In genomic region chr5:107806271-107806670, GRCh38 we compare ENCODE assay signal across 22 cellular contexts.
DNase-seq lines count a peak whose midpoint lies in the region; ATAC-seq and TF ChIP-seq lines count a peak whose summit lies in the region.
"Had no signal": no experiment of that assay in that cellular context is flagged by ENCODE, and none has a peak within 500 bp of the region (broad histone marks: within the 10 kb centered on the region; RNA-seq: fewer than 3 reads in every experiment).

No MANE protein-coding gene starts in this region.

- no peaks in the 10 kb centered on the region for H4K20me1 ChIP-seq in neural progenitor cell (ENCODE audit: low read depth)

- no peaks in the 10 kb centered on the region for H3K79me2 ChIP-seq in neural progenitor cell (ENCODE audit: low read depth)

- no peak overlapping the region for H3K4me3 Mint-ChIP-seq in neural progenitor cell
- H3K4me3 Mint-ChIP-seq: activated naive CD8-positive, alpha-beta T cell treated with anti-CD3 and anti-CD28 coated beads for 36 hours; B cell; naive thymus-derived CD4-positive, alpha-beta T cell had no signal

- peaks cover 38% of the 10 kb centered on the region for H3K4me1 ChIP-seq in SJCRH30
- peaks cover 87% of the 10 kb centered on the region for H3K4me1 ChIP-seq in neural progenitor cell
- H3K4me1 ChIP-seq: esophagus muscularis mucosa, gastroesophageal sphincter, suprapubic skin had no signal

- TF ChIP-seq CTCF in neural progenitor cell (IDR thresholded peaks at IDR 0.05), result no peak

- ATAC-seq in GM18870 (IDR thresholded peaks at IDR 0.05; ENCODE audit: unreplicated experiment), result no peak
- ATAC-seq: gastroesophageal sphincter; K562; naive thymus-derived CD4-positive, alpha-beta T cell had no signal

- H3K27ac Mint-ChIP-seq in neural progenitor cell, result no peak overlapping the region
- H3K27ac Mint-ChIP-seq: activated naive CD8-positive, alpha-beta T cell treated with anti-CD3 and anti-CD28 coated beads for 36 hours; activated T-helper 2 cell treated with anti-CD3 and anti-CD28 coated beads, Interferon-gamma antibody, Interleukin-2, Interleukin-4, amounts not matched to agents 10 μg/mL and 5 μg/mL and 100 μg/mL, durations not matched to agents 14 hours and 24 hours and 36 hours; B cell; naive thymus-derived CD4-positive, alpha-beta T cell had no signal

- DNase-seq in NCI-H146 treated with DMSO at 0.1 percent for 48 hours (lab: John Stamatoyannopoulos, UW; ENCODE audit: unreplicated experiment) (peak; percentile 45), NCI-H146 (lab: John Stamatoyannopoulos, UW) (no peak), NCI-H2107 (lab: John Stamatoyannopoulos, UW) (peak; percentile 4), SJCRH30 (peak; percentile 80 to 96), neural progenitor cell (ENCODE audit: low spot score) (peak; percentile 61), foreskin melanocyte (no peak), mucosa of gallbladder (ENCODE audit: low spot score) (no peak)
- DNase-seq: activated naive CD8-positive, alpha-beta T cell treated with anti-CD3 and anti-CD28 coated beads for 36 hours; Caco-2; effector CD8-positive, alpha-beta T cell; kidney; naive thymus-derived CD4-positive, alpha-beta T cell; ovary; T1000 had no signal

- no peaks in the 10 kb centered on the region for H3K9me3 Mint-ChIP-seq in neural progenitor cell
- H3K9me3 Mint-ChIP-seq: activated naive CD8-positive, alpha-beta T cell treated with anti-CD3 and anti-CD28 coated beads for 36 hours; activated T-helper 2 cell treated with anti-CD3 and anti-CD28 coated beads, Interferon-gamma antibody, Interleukin-2, Interleukin-4, amounts not matched to agents 10 μg/mL and 5 μg/mL and 100 μg/mL, durations not matched to agents 14 hours and 24 hours and 36 hours had no signal

- H3K36me3 ChIP-seq in SJCRH30 (no peaks in the 10 kb centered on the region), neural progenitor cell (no peaks in the 10 kb centered on the region)
- H3K36me3 ChIP-seq: esophagus muscularis mucosa, gastroesophageal sphincter, ovary, suprapubic skin had no signal

- H2AFZ ChIP-seq in neural progenitor cell (replicated peaks), result no peak overlapping the region

- H3K27me3 ChIP-seq in SJCRH30 (no peaks in the 10 kb centered on the region), neural progenitor cell (no peaks in the 10 kb centered on the region)
- H3K27me3 ChIP-seq: esophagus muscularis mucosa, gastroesophageal sphincter, ovary, suprapubic skin had no signal

- H3K4me3 ChIP-seq in SJCRH30 (peak overlapping the region; percentile 13), neural progenitor cell (no peak overlapping the region)
- H3K4me3 ChIP-seq: esophagus muscularis mucosa, gastroesophageal sphincter, K562, ovary, suprapubic skin had no signal

- H3K27ac ChIP-seq in SJCRH30 (peak overlapping the region; percentile 96), neural progenitor cell (peak overlapping the region; percentile 95)
- H3K27ac ChIP-seq: esophagus muscularis mucosa, gastroesophageal sphincter, ovary, RWPE1, suprapubic skin had no signal

- peaks cover 2% of the 10 kb centered on the region for H3K36me3 Mint-ChIP-seq in neural progenitor cell
- H3K36me3 Mint-ChIP-seq: activated naive CD8-positive, alpha-beta T cell treated with anti-CD3 and anti-CD28 coated beads for 36 hours; naive thymus-derived CD4-positive, alpha-beta T cell had no signal

- H3K9ac ChIP-seq in neural progenitor cell, result no peak overlapping the region

- peaks cover 70% of the 10 kb centered on the region for H3F3A ChIP-seq in neural progenitor cell (ENCODE audit: low read depth)

- peaks cover 3% of the 10 kb centered on the region for H3K27me3 Mint-ChIP-seq in neural progenitor cell (ENCODE audit: insufficient read depth, low read depth)
- H3K27me3 Mint-ChIP-seq: activated naive CD8-positive, alpha-beta T cell treated with anti-CD3 and anti-CD28 coated beads for 36 hours had no signal

- H3K9me3 ChIP-seq in SJCRH30 (replicated peaks), result no peaks in the 10 kb centered on the region
- no peaks in the 10 kb centered on the region for H3K9me3 ChIP-seq in neural progenitor cell (ENCODE audit: low read depth)
- H3K9me3 ChIP-seq: Caco-2, esophagus muscularis mucosa, gastroesophageal sphincter, ovary, suprapubic skin had no signal

- H3K4me2 ChIP-seq in neural progenitor cell, result peak overlapping the region; percentile 73

- H3K4me1 Mint-ChIP-seq in neural progenitor cell, result peaks cover 16% of the 10 kb centered on the region
- H3K4me1 Mint-ChIP-seq: B cell had no signal

Comparison
In these comparisons a context has a peak if more than half of its experiments do, and no peak if none do; other contexts are left out.
1. DNase-seq: peak in NCI-H146 treated with DMSO at 0.1 percent for 48 hours (single experiment), NCI-H2107 (single experiment), SJCRH30 (2 of 2) and neural progenitor cell (single experiment); none in NCI-H146 (single experiment), foreskin melanocyte (single experiment) and mucosa of gallbladder (single experiment).